In the genomic region with DNA sequence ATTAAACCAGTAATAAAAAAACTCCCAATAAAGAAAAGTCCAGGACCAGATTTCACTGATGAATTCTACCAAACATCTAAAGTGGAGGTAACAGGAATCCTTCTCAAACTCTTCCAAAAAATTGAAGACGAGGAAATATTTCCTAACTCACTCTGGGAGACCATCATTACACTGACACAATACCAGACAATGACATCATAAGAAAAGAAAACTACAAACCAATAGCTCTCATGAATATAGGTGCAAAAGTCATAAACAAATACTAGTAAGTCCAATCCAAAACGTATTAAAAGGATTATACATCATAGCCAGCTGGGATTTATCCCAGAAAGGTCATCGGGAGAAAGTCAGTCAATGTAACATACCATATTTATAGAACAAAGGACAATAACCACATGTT, we compare ENCODE assay signal across 11 cellular contexts.
"Had no signal": no experiment of that assay in that cellular context is flagged by ENCODE, and none has a peak within 500 bp of the region (broad histone marks: within the 10 kb centered on the region; RNA-seq: fewer than 3 reads in every experiment).

No MANE protein-coding gene starts in this region.

- DNase-seq: GM23248, GOT3, H7, H9, HCEC 1CT, HFFc6 had no signal

- H3K4me1 Mint-ChIP-seq: GM23338, H9 had no signal

- ATAC-seq: GM23338, HCT116 had no signal

- FAIRE-seq: H1, H54 had no signal

- H3K9ac ChIP-seq: GM23248 had no signal

- H3K36me3 ChIP-seq: HAP-1 had no signal

- H3K9me3 ChIP-seq: HAP-1 had no signal

- H3K4me2 ChIP-seq: GM23338 had no signal

- H3K9me3 Mint-ChIP-seq: HFFc6 had no signal

- H2AFZ ChIP-seq: GM23248, GM23338 had no signal

- H3K4me3 ChIP-seq: GM23248, GM23338, HAP-1 had no signal

- H3K4me1 ChIP-seq: HAP-1 had no signal

- H3K4me3 Mint-ChIP-seq: GM23338, H9, HFFc6 had no signal

- H3K27ac Mint-ChIP-seq: GM23338, H9, HFFc6 had no signal

- H3K27ac ChIP-seq: GM23248 had no signal
